ENCODE assay signal across 13 cellular contexts in genomic region chr17:50781167-50781566, GRCh38. TPM values are rescaled to one million over a fixed set of nuclear protein-coding genes. Genes with fewer than 3 reads are reported as not detected.
A peak's percentile ranks its signal among the peaks of the same experiment; 100 is the strongest.
DNase-seq lines count a peak whose midpoint lies in the region; ATAC-seq, FAIRE-seq and TF ChIP-seq lines count a peak whose summit lies in the region.
"Had no signal": no experiment of that assay in that cellular context is flagged by ENCODE, and none has a peak within 500 bp of the region (broad histone marks: within the 10 kb centered on the region; RNA-seq: fewer than 3 reads in every experiment).

No MANE protein-coding gene starts in this region.

- peak overlapping the region in 1 of 3 experiments; percentile 10 for H3K4me3 ChIP-seq in endothelial cell of umbilical vein (replicated peaks in 1 of 3; ENCODE audit: insufficient read depth in 1 of 3, low read depth in 1 of 3, low read length in 3 of 3)
- peak overlapping the region; percentile 17 to 44 (median 38) for H3K4me3 ChIP-seq in gastrocnemius medialis
- no peak overlapping the region for H3K4me3 ChIP-seq in OCI-LY7 (ENCODE audit: low read depth, low read length, poor library complexity, severe bottlenecking)

- peaks cover 61% of the 10 kb centered on the region for H3K27me3 Mint-ChIP-seq in T-helper 2 cell treated with Interferon-gamma antibody and Interleukin-4, amounts not matched to agents 5 μg/mL and 100 μg/mL, for 36 hours (ENCODE audit: low read depth)
- H3K27me3 Mint-ChIP-seq in T-helper 17 cell: no peaks in the 10 kb centered on the region

- H3K9me2 ChIP-seq in OCI-LY7 (ENCODE audit: insufficient read depth, low read length): no peaks in the 10 kb centered on the region

- no peak overlapping the region for H3K9ac ChIP-seq in endothelial cell of umbilical vein (replicated peaks; ENCODE audit: extremely low read depth, insufficient read depth, low read length)

- CTCF ChIA-PET in endothelial cell of umbilical vein (lab: Charles Lee) (interaction anchor here (1.0 to 5.7 kb wide), 2 partner anchors 10 to 60 kb away, joined by 3 to 130 read pairs; no protein-coding TSS in a partner anchor), OCI-LY7 (lab: Charles Lee; ENCODE audit: unreplicated experiment) (no interaction called here)

- H2AFZ ChIP-seq in endothelial cell of umbilical vein (ENCODE audit: low read depth, low read length): peak overlapping the region; percentile 63
- no peak overlapping the region for H2AFZ ChIP-seq in OCI-LY7 (ENCODE audit: low read length)

- H3K4me1 ChIP-seq in endothelial cell of umbilical vein (ENCODE audit: control insufficient read depth, extremely low read depth, insufficient read depth, low read length) (peaks cover 5% of the 10 kb centered on the region), gastrocnemius medialis (no peaks in the 10 kb centered on the region), OCI-LY7 (ENCODE audit: insufficient read depth, low read length, poor library complexity, severe bottlenecking) (no peaks in the 10 kb centered on the region)

- H3K4me2 ChIP-seq in endothelial cell of umbilical vein (ENCODE audit: insufficient read depth, low read length) (peak overlapping the region; percentile 12), OCI-LY7 (ENCODE audit: low read length) (no peak overlapping the region)

- H3K36me3 ChIP-seq in endothelial cell of umbilical vein (ENCODE audit: control insufficient read depth in 2 of 2, extremely low read depth in 1 of 2, insufficient read depth in 2 of 2, low read length in 2 of 2): no peaks in the 10 kb centered on the region
- H3K36me3 ChIP-seq in gastrocnemius medialis: no peaks in the 10 kb centered on the region
- no peaks in the 10 kb centered on the region for H3K36me3 ChIP-seq in OCI-LY7 (ENCODE audit: insufficient read depth, low read length)
- H3K36me3 ChIP-seq: esophagus squamous epithelium had no signal

- BruUV-seq in endothelial cell of umbilical vein (replicated peaks; lab: Mats Ljungman, UMichigan) (no TSS peak), OCI-LY7 (replicated peaks; lab: Mats Ljungman, UMichigan) (no TSS peak)

- POLR2A ChIA-PET in endothelial cell of umbilical vein (lab: Charles Lee): no interaction called here
- POLR2A ChIA-PET in OCI-LY7 (lab: Charles Lee): interaction anchor here (0.7 kb wide), 1 partner anchor 97 kb away, joined by 4 read pairs; no protein-coding TSS in a partner anchor

- no peak for ATAC-seq in T-helper 17 cell
- no peak for ATAC-seq in gastrocnemius medialis

- intact Hi-C loops in endothelial cell of umbilical vein (cut with micrococcal nuclease) (no loop called here), gastrocnemius medialis (cut with DNase I; ENCODE audit: low total_unique reads) (no loop called here), OCI-LY7 (cut with micrococcal nuclease; ENCODE audit: unreplicated experiment) (loop anchor here (5.0 kb wide), 1 partner anchor 41 kb away; no protein-coding TSS in a partner anchor)

- no peaks in the 10 kb centered on the region for H3K9me3 Mint-ChIP-seq in T-helper 2 cell treated with Interferon-gamma antibody and Interleukin-4, amounts not matched to agents 5 μg/mL and 100 μg/mL, for 36 hours
- H3K9me3 Mint-ChIP-seq: neural crest cell had no signal

- H4K20me1 ChIP-seq in endothelial cell of umbilical vein (replicated peaks; ENCODE audit: control insufficient read depth, extremely low read depth, insufficient read depth, low read length) (no peaks in the 10 kb centered on the region), OCI-LY7 (ENCODE audit: insufficient read depth, low read length) (no peaks in the 10 kb centered on the region)

- H3K27ac ChIP-seq in endothelial cell of umbilical vein (ENCODE audit: insufficient read depth, low read depth, low read length): no peak overlapping the region
- no peak overlapping the region for H3K27ac ChIP-seq in gastrocnemius medialis
- H3K27ac ChIP-seq in OCI-LY7 (ENCODE audit: low read depth, low read length, poor library complexity, severe bottlenecking): no peak overlapping the region
- H3K27ac ChIP-seq: 22Rv1, esophagus squamous epithelium had no signal

- in situ Hi-C loops in gastrocnemius medialis (cut with MboI; ENCODE audit: low sequenced_read_pairs in 4 of 4): loop anchor here (5.0 to 10.0 kb wide), 3 partner anchors 61 to 176 kb away; no protein-coding TSS in a partner anchor

- no peak overlapping the region for H3K27ac Mint-ChIP-seq in T-helper 2 cell treated with Interferon-gamma antibody and Interleukin-4, amounts not matched to agents 5 μg/mL and 100 μg/mL, for 36 hours
- H3K27ac Mint-ChIP-seq in T-helper 17 cell: no peak overlapping the region

- H3K9me1 ChIP-seq in endothelial cell of umbilical vein (replicated peaks; ENCODE audit: control insufficient read depth, extremely low read depth, insufficient read depth, low read length): no peaks in the 10 kb centered on the region

- no peaks in the 10 kb centered on the region for H3K79me2 ChIP-seq in endothelial cell of umbilical vein (ENCODE audit: control insufficient read depth, insufficient read depth, low read length)
- no peaks in the 10 kb centered on the region for H3K79me2 ChIP-seq in OCI-LY7 (ENCODE audit: insufficient read depth, low read depth, low read length)

- TF ChIP-seq POLR2A in endothelial cell of umbilical vein (IDR thresholded peaks at IDR 0.05; ENCODE audit: low read depth, low read length) (no peak), gastrocnemius medialis (IDR thresholded peaks at IDR 0.05) (no peak)

- H3K27me3 ChIP-seq in endothelial cell of umbilical vein (ENCODE audit: control insufficient read depth in 2 of 2, insufficient read depth in 2 of 2, low read length in 2 of 2) (peaks cover 0 to 2% of the 10 kb centered on the region in 2 experiments), gastrocnemius medialis (no peaks in the 10 kb centered on the region)
- H3K27me3 ChIP-seq: esophagus squamous epithelium had no signal

- no peaks in the 10 kb centered on the region for H3K9me3 ChIP-seq in T-helper 17 cell (ENCODE audit: control insufficient read depth, low read length, poor library complexity, severe bottlenecking)
- no peaks in the 10 kb centered on the region for H3K9me3 ChIP-seq in endothelial cell of umbilical vein (replicated peaks; ENCODE audit: control insufficient read depth, insufficient read depth, low read length)
- H3K9me3 ChIP-seq in gastrocnemius medialis: no peaks in the 10 kb centered on the region
- H3K9me3 ChIP-seq in OCI-LY7 (ENCODE audit: low read length): no peaks in the 10 kb centered on the region
- H3K9me3 ChIP-seq: esophagus squamous epithelium had no signal

- FAIRE-seq in endothelial cell of umbilical vein (lab: Jason Lieb, UNC): no peak

- no peaks in the 10 kb centered on the region for H3K36me3 Mint-ChIP-seq in T-helper 2 cell treated with Interferon-gamma antibody and Interleukin-4, amounts not matched to agents 5 μg/mL and 100 μg/mL, for 36 hours (ENCODE audit: low read depth)
- H3K36me3 Mint-ChIP-seq in T-helper 17 cell (ENCODE audit: low read depth): no peaks in the 10 kb centered on the region

- no peak for DNase-seq in T-helper 2 cell treated with Interferon-gamma antibody and Interleukin-4, amounts not matched to agents 5 μg/mL and 100 μg/mL, for 36 hours (ENCODE audit: low spot score)
- DNase-seq in T-helper 2 cell: no peak
- no peak for DNase-seq in T-helper 17 cell
- DNase-seq in endothelial cell of umbilical vein (ENCODE audit: low read depth, low spot score): no peak
- DNase-seq in gastrocnemius medialis: no peak
- DNase-seq in NCI-H2029 (lab: John Stamatoyannopoulos, UW): no peak
- DNase-seq in OCI-LY7 (ENCODE audit: low spot score): no peak
- no peak for DNase-seq in cerebellar nuclear complex (lab: John Stamatoyannopoulos, UW)
- DNase-seq: esophagus squamous epithelium had no signal

- H3K4me3 Mint-ChIP-seq in T-helper 2 cell treated with Interferon-gamma antibody and Interleukin-4, amounts not matched to agents 5 μg/mL and 100 μg/mL, for 36 hours: peak overlapping the region; percentile 24
- H3K4me3 Mint-ChIP-seq in T-helper 17 cell: peak overlapping the region; percentile 79
- H3K4me3 Mint-ChIP-seq: neural crest cell had no signal

- dilution Hi-C loops in endothelial cell of umbilical vein (cut with MboI; ENCODE audit: extremely low pct_ligation_motif_present, low sequenced_read_pairs): no loop called here

- peaks cover 12% of the 10 kb centered on the region for H3K4me1 Mint-ChIP-seq in T-helper 2 cell treated with Interferon-gamma antibody and Interleukin-4, amounts not matched to agents 5 μg/mL and 100 μg/mL, for 36 hours (ENCODE audit: low read depth)
- H3K4me1 Mint-ChIP-seq in T-helper 17 cell: peaks cover 21% of the 10 kb centered on the region

- no peak for TF ChIP-seq CTCF in endothelial cell of umbilical vein (IDR thresholded peaks at IDR 0.05; ENCODE audit: extremely low read depth in 1 of 2, insufficient read depth in 1 of 2, low read depth in 1 of 2, low read length in 2 of 2)
- TF ChIP-seq CTCF in gastrocnemius medialis (IDR thresholded peaks at IDR 0.05 in 4 of 5, conservative IDR thresholded peaks at IDR 0.05 in 1 of 5): no peak
- TF ChIP-seq CTCF in OCI-LY7 (conservative IDR thresholded peaks at IDR 0.05; ENCODE audit: low read length): no peak

RNA-seq across cellular contexts. Expression of gene ANKRD40CL, which starts 13.8 kb away (rescaled TPM):
- not detected for total RNA-seq in T-helper 17 cell
- total RNA-seq in endothelial cell of umbilical vein: not detected in 2 replicates
- not detected in 2 replicates for polyA plus RNA-seq in endothelial cell of umbilical vein
- polyA plus RNA-seq in endothelial cell of umbilical vein (2011; cell fraction: cytosol; rRNA removed): not detected in 2 replicates
- polyA plus RNA-seq in endothelial cell of umbilical vein (2011; cell fraction: nucleus; rRNA removed): not detected in 2 replicates
- polyA plus RNA-seq in endothelial cell of umbilical vein (2012): not detected in 2 replicates
- polyA minus RNA-seq in endothelial cell of umbilical vein: not detected in 2 replicates
- polyA minus RNA-seq in endothelial cell of umbilical vein (2011; cell fraction: cytosol; rRNA and poly(A)+ RNA removed): not detected
- polyA minus RNA-seq in endothelial cell of umbilical vein (2011; cell fraction: nucleus; rRNA and poly(A)+ RNA removed): not detected in 2 replicates
- total RNA-seq in gastrocnemius medialis: not detected
- 0.18 TPM in 1 of 2 replicates, not detected in the other for total RNA-seq in OCI-LY7 (2014; rRNA removed; shearing (Covaris generic))
- total RNA-seq in OCI-LY7 (2022): not detected in 2 replicates
- total RNA-seq: esophagus squamous epithelium, M059J, neural crest cell, subcutaneous adipose tissue had no signal

RNA-seq across cellular contexts. Expression of gene WFIKKN2, which starts 54.2 kb away (rescaled TPM):
- total RNA-seq in T-helper 17 cell: not detected
- total RNA-seq in endothelial cell of umbilical vein: not detected in 2 replicates
- polyA plus RNA-seq in endothelial cell of umbilical vein: 0.03 TPM in 1 of 2 replicates, not detected in the other
- polyA plus RNA-seq in endothelial cell of umbilical vein (2011; cell fraction: cytosol; rRNA removed): not detected in 2 replicates
- not detected in 2 replicates for polyA plus RNA-seq in endothelial cell of umbilical vein (2011; cell fraction: nucleus; rRNA removed)
- polyA plus RNA-seq in endothelial cell of umbilical vein (2012): not detected in 2 replicates
- polyA minus RNA-seq in endothelial cell of umbilical vein: not detected in 2 replicates
- not detected for polyA minus RNA-seq in endothelial cell of umbilical vein (2011; cell fraction: cytosol; rRNA and poly(A)+ RNA removed)
- polyA minus RNA-seq in endothelial cell of umbilical vein (2011; cell fraction: nucleus; rRNA and poly(A)+ RNA removed): not detected in 2 replicates
- under 1 TPM in 3 of 4 donors, not detected in 1; 0.09 to 0.22 (median 0.20) TPM for total RNA-seq in gastrocnemius medialis
- total RNA-seq in OCI-LY7 (2014; rRNA removed; shearing (Covaris generic)): not detected in 2 replicates
- total RNA-seq in OCI-LY7 (2022): not detected in 2 replicates
- total RNA-seq: M059J had no signal
